Comparison of ENCODE assay signal across 8 cellular contexts in the genomic region with DNA sequence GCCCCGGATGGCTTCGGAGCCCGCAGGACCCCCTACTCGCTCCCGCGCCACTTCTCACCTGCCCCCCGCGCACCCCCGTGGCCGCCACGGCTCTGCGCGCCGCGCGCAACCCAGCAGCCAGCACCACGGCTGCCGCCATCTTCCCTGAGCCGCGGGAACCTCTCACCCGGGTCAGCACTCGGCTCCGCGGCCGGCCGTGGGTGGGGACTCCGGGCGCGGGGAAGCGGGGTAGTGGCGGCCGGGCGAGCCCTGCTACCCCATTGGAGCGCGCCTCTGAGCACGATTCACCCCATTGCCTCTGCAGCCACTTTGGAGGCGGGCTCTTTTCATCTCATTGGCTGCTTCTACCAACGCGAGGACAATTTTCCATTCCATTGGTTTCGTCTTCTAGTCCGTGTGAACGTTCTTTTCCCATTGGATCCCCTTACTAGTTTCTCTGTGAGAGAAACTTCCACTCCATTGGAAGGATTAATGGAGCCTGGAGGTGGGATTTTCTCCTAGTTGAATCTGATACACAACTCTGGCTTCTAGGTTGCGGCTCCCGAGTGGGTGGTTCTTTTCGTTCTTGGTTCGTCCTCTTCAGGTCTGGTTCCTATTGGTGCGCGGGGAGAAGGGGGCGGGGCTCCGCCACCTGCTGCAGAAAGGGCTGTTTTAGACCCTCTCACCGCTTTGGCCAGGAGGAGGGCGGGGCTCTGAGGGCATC. TPM values are rescaled to one million over a fixed set of nuclear protein-coding genes. Genes with fewer than 3 reads are reported as not detected.
DNase-seq lines count a peak whose midpoint lies in the region; ATAC-seq and TF ChIP-seq lines count a peak whose summit lies in the region.

A gene (minus strand): TSS at position 202 of the 703 bp plus-strand sequence. CDS start 63 bp downstream, at position 139.

- POLR2A ChIA-PET in RWPE1 (lab: Yijun Ruan, JAX; ENCODE audit: low non-redundant PET) = no interaction called here
- POLR2A ChIA-PET in naive thymus-derived CD4-positive, alpha-beta T cell (lab: Charles Lee) = interaction anchor here (0.7 to 3.5 kb wide), 8 partner anchors 12 to 168 kb away, joined by 3 to 18 read pairs (median 5); a partner anchor contains a TSS

- CTCF ChIA-PET in RWPE1 (lab: Yijun Ruan, JAX) = interaction anchor here (0.6 to 1.8 kb wide), 6 partner anchors 11 to 67 kb away, joined by 3 to 8 read pairs (median 4); no protein-coding TSS in a partner anchor
- CTCF ChIA-PET in naive thymus-derived CD4-positive, alpha-beta T cell (lab: Charles Lee) = interaction anchor here (0.8 to 1.2 kb wide), 4 partner anchors 9 to 67 kb away, joined by 3 to 6 read pairs (median 5); a partner anchor contains a TSS

- no peaks in the 10 kb centered on the region for H3K36me3 ChIP-seq in naive thymus-derived CD4-positive, alpha-beta T cell (ENCODE audit: control insufficient read depth in 2 of 3, insufficient read depth in 3 of 3, low read length in 3 of 3)

- peak within 1 kb of the TSS; percentile 88 for H3K27ac Mint-ChIP-seq in activated T-helper 17 cell treated with anti-CD3 and anti-CD28 coated beads, Interleukin-2, amount 50 U/mL, for 72 hours
- peak within 1 kb of the TSS; percentile 87 to 99 (median 95) for H3K27ac Mint-ChIP-seq in naive thymus-derived CD4-positive, alpha-beta T cell
- peak within 1 kb of the TSS; percentile 98 for H3K27ac Mint-ChIP-seq in stimulated activated naive B cell treated with anti-CD40 and anti-IgM and Interleukin-4, amounts not matched to agents 10 μg/mL and 1 μg/mL and 100 μg/mL, for 72 hours

- peak within 1 kb of the TSS; percentile 81 for H3K4me3 Mint-ChIP-seq in activated T-helper 17 cell treated with anti-CD3 and anti-CD28 coated beads, Interleukin-2, amount 50 U/mL, for 72 hours
- H3K4me3 Mint-ChIP-seq in naive thymus-derived CD4-positive, alpha-beta T cell = peak within 1 kb of the TSS; percentile 91 to 100 (median 96)
- H3K4me3 Mint-ChIP-seq in stimulated activated naive B cell treated with anti-CD40 and anti-IgM and Interleukin-4, amounts not matched to agents 10 μg/mL and 1 μg/mL and 100 μg/mL, for 72 hours = peak within 1 kb of the TSS; percentile 84 to 88

- H3K36me3 Mint-ChIP-seq in activated T-helper 17 cell treated with anti-CD3 and anti-CD28 coated beads, Interleukin-2, amount 50 U/mL, for 72 hours (ENCODE audit: low read depth) = no peaks in the 10 kb centered on the region
- H3K36me3 Mint-ChIP-seq in naive thymus-derived CD4-positive, alpha-beta T cell = peaks cover 0 to 2% (median 0%) of the 10 kb centered on the region in 5 donors
- H3K36me3 Mint-ChIP-seq in stimulated activated naive B cell treated with anti-CD40 and anti-IgM and Interleukin-4, amounts not matched to agents 10 μg/mL and 1 μg/mL and 100 μg/mL, for 72 hours = peaks cover 3% of the 10 kb centered on the region in 2 donors

- TF ChIP-seq CTCF in LNCaP clone FGC (IDR thresholded peaks at IDR 0.05; ENCODE audit: control insufficient read depth, extremely low read depth, insufficient read depth) (0 out of 2 replicates have a peak, but pooled peaks have one; percentile 7), RWPE1 (conservative IDR thresholded peaks at IDR 0.05; ENCODE audit: low read depth) (no peak)

- DNase-seq in Daoy (ENCODE audit: low read depth) (peak; percentile 99), GOT3 (lab: John Stamatoyannopoulos, UW) (peak; percentile 69), LNCaP clone FGC (ENCODE audit: low read depth) (peak; percentile 98), RWPE1 (ENCODE audit: low spot score) (peak; percentile 99), fibroblast of gingiva (ENCODE audit: low read depth) (peak; percentile 99)
- DNase-seq in naive thymus-derived CD4-positive, alpha-beta T cell = peak; percentile 84 to 98 (median 96)
- DNase-seq in stimulated activated naive B cell treated with anti-CD40 and anti-IgM and Interleukin-4, amounts not matched to agents 10 μg/mL and 1 μg/mL and 100 μg/mL, for 72 hours = peak; percentile 96

- peak; percentile 88 for ATAC-seq in activated T-helper 17 cell treated with anti-CD3 and anti-CD28 coated beads, Interleukin-2, amount 50 U/mL, for 72 hours (replicated peaks)
- ATAC-seq in naive thymus-derived CD4-positive, alpha-beta T cell = peak; percentile 86
- peak; percentile 84 to 85 for ATAC-seq in stimulated activated naive B cell treated with anti-CD40 and anti-IgM and Interleukin-4, amounts not matched to agents 10 μg/mL and 1 μg/mL and 100 μg/mL, for 72 hours (replicated peaks)

- H3K27ac ChIP-seq in RWPE1 = peak within 1 kb of the TSS; percentile 98
- peak within 1 kb of the TSS; percentile 77 for H3K27ac ChIP-seq in naive thymus-derived CD4-positive, alpha-beta T cell (ENCODE audit: low read depth, low read length)

- no peaks in the 10 kb centered on the region for H3K9me3 ChIP-seq in naive thymus-derived CD4-positive, alpha-beta T cell (ENCODE audit: control insufficient read depth in 2 of 3, low read length in 3 of 3)

- H3K4me1 Mint-ChIP-seq in activated T-helper 17 cell treated with anti-CD3 and anti-CD28 coated beads, Interleukin-2, amount 50 U/mL, for 72 hours = peaks cover 19% of the 10 kb centered on the region
- peaks cover 23 to 43% (median 38%) of the 10 kb centered on the region in 7 donors for H3K4me1 Mint-ChIP-seq in naive thymus-derived CD4-positive, alpha-beta T cell
- H3K4me1 Mint-ChIP-seq in stimulated activated naive B cell treated with anti-CD40 and anti-IgM and Interleukin-4, amounts not matched to agents 10 μg/mL and 1 μg/mL and 100 μg/mL, for 72 hours = peaks cover 21 to 43% of the 10 kb centered on the region in 2 donors

- no peaks in the 10 kb centered on the region for H3K9me3 Mint-ChIP-seq in activated T-helper 17 cell treated with anti-CD3 and anti-CD28 coated beads, Interleukin-2, amount 50 U/mL, for 72 hours
- H3K9me3 Mint-ChIP-seq in naive thymus-derived CD4-positive, alpha-beta T cell = peaks cover 0 to 7% (median 0%) of the 10 kb centered on the region in 11 donors
- H3K9me3 Mint-ChIP-seq in stimulated activated naive B cell treated with anti-CD40 and anti-IgM and Interleukin-4, amounts not matched to agents 10 μg/mL and 1 μg/mL and 100 μg/mL, for 72 hours = no peaks in the 10 kb centered on the region

- H3K4me3 ChIP-seq in LNCaP clone FGC (ENCODE audit: low read depth, low read length) = peak within 1 kb of the TSS; percentile 83
- H3K4me3 ChIP-seq in naive thymus-derived CD4-positive, alpha-beta T cell (ENCODE audit: low read length) = peak within 1 kb of the TSS; percentile 100

- no peaks in the 10 kb centered on the region for H3K27me3 ChIP-seq in naive thymus-derived CD4-positive, alpha-beta T cell (ENCODE audit: control insufficient read depth in 2 of 2, insufficient read depth in 2 of 2, low read length in 2 of 2)

- no peaks in the 10 kb centered on the region for H3K27me3 Mint-ChIP-seq in activated T-helper 17 cell treated with anti-CD3 and anti-CD28 coated beads, Interleukin-2, amount 50 U/mL, for 72 hours
- peaks cover 0 to 12% (median 0%) of the 10 kb centered on the region in 5 donors for H3K27me3 Mint-ChIP-seq in naive thymus-derived CD4-positive, alpha-beta T cell
- no peaks in the 10 kb centered on the region for H3K27me3 Mint-ChIP-seq in stimulated activated naive B cell treated with anti-CD40 and anti-IgM and Interleukin-4, amounts not matched to agents 10 μg/mL and 1 μg/mL and 100 μg/mL, for 72 hours

- peaks cover 19 to 27% of the 10 kb centered on the region in 2 donors for H3K4me1 ChIP-seq in naive thymus-derived CD4-positive, alpha-beta T cell (ENCODE audit: control insufficient read depth in 2 of 2, insufficient read depth in 2 of 2, low read length in 2 of 2)

- intact Hi-C loops in naive thymus-derived CD4-positive, alpha-beta T cell (cut with micrococcal nuclease) = loop anchor here (1.0 to 10.0 kb wide), 21 partner anchors 14 to 1652 kb away; a partner anchor contains a TSS

RNA-seq across cellular contexts. Expression of the gene that starts here (rescaled TPM):
- total RNA-seq in Daoy (2014; rRNA removed; shearing (Covaris generic)) = 72.7 and 94.8 TPM in 2 replicates
- total RNA-seq in activated T-helper 17 cell treated with anti-CD3 and anti-CD28 coated beads, Interleukin-2, amount 50 U/mL, for 72 hours = 10 to 100 TPM; 27.7 to 38.0 TPM
- total RNA-seq in naive thymus-derived CD4-positive, alpha-beta T cell = 10 to 100 TPM; 14.3 to 50.7 (median 22.2) TPM
- 10 to 100 TPM; 63.5 to 74.5 TPM for polyA plus RNA-seq in naive thymus-derived CD4-positive, alpha-beta T cell

Comparison
In these comparisons a context has a peak if more than half of its experiments do, and no peak if none do; other contexts are left out.
1. Peak in every context shown above with its lines: DNase-seq, ATAC-seq, H3K4me3 ChIP-seq and H3K27ac ChIP-seq.